ENCODE assay signal across 8 cellular contexts in genomic region chr6:144659202-144659731, GRCh38.
A peak's percentile ranks its signal among the peaks of the same experiment; 100 is the strongest.
DNase-seq lines count a peak whose midpoint lies in the region; ATAC-seq lines count a peak whose summit lies in the region.

No MANE protein-coding gene starts in this region.

- H3K36me3 ChIP-seq in iPS-20b (ENCODE audit: insufficient read depth, low read depth, low read length), result no peaks in the 10 kb centered on the region

- H3K4me1 ChIP-seq in iPS-20b (ENCODE audit: insufficient read depth, low read length), result peaks cover 67% of the 10 kb centered on the region

- no peaks in the 10 kb centered on the region for H3K9me3 Mint-ChIP-seq in stimulated activated naive CD8-positive, alpha-beta T cell treated with anti-CD3 and anti-CD28 coated beads, Interleukin-15, amount 100 ng/mL, for 72 hours

- H3K4me3 ChIP-seq in iPS-20b (ENCODE audit: low read length), result peak overlapping the region; percentile 54

- ATAC-seq in GM19351 (IDR thresholded peaks at IDR 0.05; ENCODE audit: unreplicated experiment), result peak; percentile 79
- ATAC-seq in HG03571 (IDR thresholded peaks at IDR 0.05; ENCODE audit: unreplicated experiment), result peak; percentile 90
- peak; percentile 79 for ATAC-seq in stimulated activated naive CD8-positive, alpha-beta T cell treated with anti-CD3 and anti-CD28 coated beads, Interleukin-15, amount 100 ng/mL, for 72 hours
- ATAC-seq in HG02571 (IDR thresholded peaks at IDR 0.05; ENCODE audit: unreplicated experiment), result no peak

- peak overlapping the region; percentile 44 to 54 for H3K4me3 Mint-ChIP-seq in stimulated activated naive CD8-positive, alpha-beta T cell treated with anti-CD3 and anti-CD28 coated beads, Interleukin-15, amount 100 ng/mL, for 72 hours

- DNase-seq in COLO668 (lab: John Stamatoyannopoulos, UW; ENCODE audit: unreplicated experiment) (peak; percentile 1), NCI-H1694 treated with DMSO at 0.1 percent for 48 hours (lab: John Stamatoyannopoulos, UW) (no peak)
- DNase-seq in activated T-cell treated with anti-CD3 and anti-CD28 coated beads, Interleukin-2, amount 50 U/mL, for 48 hours, result peak; percentile 24 to 29
- peak; percentile 8 to 11 for DNase-seq in stimulated activated naive CD8-positive, alpha-beta T cell treated with anti-CD3 and anti-CD28 coated beads, Interleukin-15, amount 100 ng/mL, for 72 hours

- H3K9ac ChIP-seq in iPS-20b (ENCODE audit: low read depth, low read length), result peak overlapping the region; percentile 38; the same call in 1 of the 2 replicates

- no peaks in the 10 kb centered on the region for H3K27me3 ChIP-seq in iPS-20b (ENCODE audit: insufficient read depth, low read length)

- H3K27ac Mint-ChIP-seq in stimulated activated naive CD8-positive, alpha-beta T cell treated with anti-CD3 and anti-CD28 coated beads, Interleukin-15, amount 100 ng/mL, for 72 hours, result peak overlapping the region; percentile 48 to 67

- no peak overlapping the region for H3K27ac ChIP-seq in iPS-20b (ENCODE audit: low read length)

- H3K9me3 ChIP-seq in iPS-20b (ENCODE audit: insufficient read depth, low read depth, low read length), result no peaks in the 10 kb centered on the region

- no peaks in the 10 kb centered on the region for H3K27me3 Mint-ChIP-seq in stimulated activated naive CD8-positive, alpha-beta T cell treated with anti-CD3 and anti-CD28 coated beads, Interleukin-15, amount 100 ng/mL, for 72 hours

- H3K4me1 Mint-ChIP-seq in stimulated activated naive CD8-positive, alpha-beta T cell treated with anti-CD3 and anti-CD28 coated beads, Interleukin-15, amount 100 ng/mL, for 72 hours, result peaks cover 64% of the 10 kb centered on the region
